In the genomic region with DNA sequence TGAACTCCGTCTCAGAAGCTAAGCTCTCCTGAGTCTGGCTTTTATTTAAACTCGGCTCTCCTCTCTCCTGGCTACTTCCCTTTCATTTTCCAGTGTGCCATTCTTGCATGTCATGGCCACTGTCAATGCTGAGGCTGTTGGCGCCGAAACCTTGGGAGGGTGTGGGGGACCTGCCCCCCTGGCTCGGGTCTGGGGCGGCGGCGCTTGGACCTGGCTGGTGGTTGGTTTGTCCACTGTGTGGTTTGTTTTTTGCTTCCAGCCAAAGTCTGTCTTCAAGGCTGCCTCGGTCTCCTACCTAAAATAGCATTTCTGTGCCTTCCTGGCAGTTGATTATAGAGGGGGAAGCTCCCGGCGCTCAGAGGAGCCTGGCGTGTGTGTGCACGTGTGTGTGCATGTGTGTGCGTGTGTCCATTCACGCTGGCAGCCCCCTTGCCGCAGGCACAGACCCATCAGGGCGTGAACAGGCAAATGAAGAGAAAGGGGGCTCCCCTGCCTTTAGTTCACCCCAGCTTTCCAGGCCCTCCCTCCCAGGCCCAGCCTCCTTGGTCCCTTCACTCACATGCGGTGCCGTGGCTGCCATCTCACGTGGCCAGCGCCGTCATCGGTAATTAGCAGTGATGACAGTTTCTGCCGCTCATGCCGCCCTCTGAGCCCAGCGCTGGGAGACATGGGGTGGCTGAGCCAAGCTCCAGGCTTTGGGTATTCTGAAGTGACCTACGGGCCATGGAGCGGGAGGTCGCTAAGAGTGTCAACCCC, we compare ENCODE assay signal across 1 cellular context.
TF ChIP-seq lines count a peak whose summit lies in the region.

No MANE protein-coding gene starts in this region.

TF ChIP-seq in K562, 482 proteins besides CTCF, POLR2A, EP300 and RAD21 (continued from another document and continues in another):
- TF ChIP-seq, protein P1, sequence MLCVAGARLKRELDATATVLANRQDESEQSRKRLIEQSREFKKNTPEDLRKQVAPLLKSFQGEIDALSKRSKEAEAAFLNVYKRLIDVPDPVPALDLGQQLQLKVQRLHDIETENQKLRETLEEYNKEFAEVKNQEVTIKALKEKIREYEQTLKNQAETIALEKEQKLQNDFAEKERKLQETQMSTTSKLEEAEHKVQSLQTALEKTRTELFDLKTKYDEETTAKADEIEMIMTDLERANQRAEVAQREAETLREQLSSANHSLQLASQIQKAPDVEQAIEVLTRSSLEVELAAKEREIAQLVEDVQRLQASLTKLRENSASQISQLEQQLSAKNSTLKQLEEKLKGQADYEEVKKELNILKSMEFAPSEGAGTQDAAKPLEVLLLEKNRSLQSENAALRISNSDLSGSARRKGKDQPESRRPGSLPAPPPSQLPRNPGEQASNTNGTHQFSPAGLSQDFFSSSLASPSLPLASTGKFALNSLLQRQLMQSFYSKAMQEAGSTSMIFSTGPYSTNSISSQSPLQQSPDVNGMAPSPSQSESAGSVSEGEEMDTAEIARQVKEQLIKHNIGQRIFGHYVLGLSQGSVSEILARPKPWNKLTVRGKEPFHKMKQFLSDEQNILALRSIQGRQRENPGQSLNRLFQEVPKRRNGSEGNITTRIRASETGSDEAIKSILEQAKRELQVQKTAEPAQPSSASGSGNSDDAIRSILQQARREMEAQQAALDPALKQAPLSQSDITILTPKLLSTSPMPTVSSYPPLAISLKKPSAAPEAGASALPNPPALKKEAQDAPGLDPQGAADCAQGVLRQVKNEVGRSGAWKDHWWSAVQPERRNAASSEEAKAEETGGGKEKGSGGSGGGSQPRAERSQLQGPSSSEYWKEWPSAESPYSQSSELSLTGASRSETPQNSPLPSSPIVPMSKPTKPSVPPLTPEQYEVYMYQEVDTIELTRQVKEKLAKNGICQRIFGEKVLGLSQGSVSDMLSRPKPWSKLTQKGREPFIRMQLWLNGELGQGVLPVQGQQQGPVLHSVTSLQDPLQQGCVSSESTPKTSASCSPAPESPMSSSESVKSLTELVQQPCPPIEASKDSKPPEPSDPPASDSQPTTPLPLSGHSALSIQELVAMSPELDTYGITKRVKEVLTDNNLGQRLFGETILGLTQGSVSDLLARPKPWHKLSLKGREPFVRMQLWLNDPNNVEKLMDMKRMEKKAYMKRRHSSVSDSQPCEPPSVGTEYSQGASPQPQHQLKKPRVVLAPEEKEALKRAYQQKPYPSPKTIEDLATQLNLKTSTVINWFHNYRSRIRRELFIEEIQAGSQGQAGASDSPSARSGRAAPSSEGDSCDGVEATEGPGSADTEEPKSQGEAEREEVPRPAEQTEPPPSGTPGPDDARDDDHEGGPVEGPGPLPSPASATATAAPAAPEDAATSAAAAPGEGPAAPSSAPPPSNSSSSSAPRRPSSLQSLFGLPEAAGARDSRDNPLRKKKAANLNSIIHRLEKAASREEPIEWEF (CRISPR knock-in tag; IDR thresholded peaks at IDR 0.05), result no peak
- TF ChIP-seq ZNF175 (CRISPR knock-in tag; IDR thresholded peaks at IDR 0.05; ENCODE audit: low read depth) (no peak), ARID2 (IDR thresholded peaks at IDR 0.05) (no peak), ETV1 (tag; conservative IDR thresholded peaks at IDR 0.05; ENCODE audit: low read depth) (no peak), POLR3A (IDR thresholded peaks at IDR 0.05; ENCODE audit: borderline replicate concordance, extremely low read depth, insufficient read depth, insufficient read length) (no peak), BRF1 (IDR thresholded peaks at IDR 0.05; ENCODE audit: borderline replicate concordance, extremely low read depth, insufficient read length) (no peak), SAP30 (IDR thresholded peaks at IDR 0.05; ENCODE audit: borderline replicate concordance, insufficient read depth, low read depth, low read length, poor library complexity, severe bottlenecking) (peak; percentile 82), PML (IDR thresholded peaks at IDR 0.05; ENCODE audit: low read length) (0 out of 2 replicates have a peak, but pooled peaks have one; percentile 11), NELFE (IDR thresholded peaks at IDR 0.05; ENCODE audit: insufficient read depth, insufficient read length) (no peak), GTF2F1 (IDR thresholded peaks at IDR 0.05; ENCODE audit: low read depth, low read length) (no peak), NR1H2 (CRISPR knock-in tag; IDR thresholded peaks at IDR 0.05) (0 out of 2 replicates have a peak, but pooled peaks have one; percentile 67), ZNF644 (tag; IDR thresholded peaks at IDR 0.05; ENCODE audit: low read depth) (no peak), ZNF133 (CRISPR knock-in tag; IDR thresholded peaks at IDR 0.05) (no peak), YY1 (IDR thresholded peaks at IDR 0.05; ENCODE audit: borderline replicate concordance in 1 of 3, control insufficient read depth in 1 of 3, extremely low read depth in 1 of 3, insufficient read depth in 3 of 3, insufficient read length in 1 of 3, insufficient replicate concordance in 2 of 3, low read depth in 1 of 3, low read length in 2 of 3) (peak in 2 of 3 experiments; percentile 33 to 83), RHOXF2B (CRISPR knock-in tag; conservative IDR thresholded peaks at IDR 0.05) (no peak), GTF2A2 (tag; IDR thresholded peaks at IDR 0.05) (no peak), C11orf30 (IDR thresholded peaks at IDR 0.05; ENCODE audit: low read depth) (no peak), ETV5 (CRISPR knock-in tag; IDR thresholded peaks at IDR 0.05; ENCODE audit: low read depth) (no peak), FOXK2 (conservative IDR thresholded peaks at IDR 0.05 in 1 of 2, IDR thresholded peaks at IDR 0.05 in 1 of 2; ENCODE audit: low read depth in 2 of 2) (peak in 1 of 2 experiments; percentile 61; a peak in 3 of 4 replicates), NFE2L1 (tag; IDR thresholded peaks at IDR 0.05; ENCODE audit: borderline replicate concordance, low read depth) (no peak), ZZZ3 (IDR thresholded peaks at IDR 0.05) (no peak), SIN3A (IDR thresholded peaks at IDR 0.05; ENCODE audit: borderline replicate concordance in 2 of 2, control insufficient read depth in 1 of 2, low read depth in 2 of 2, low read length in 2 of 2) (peak in 1 of 2 experiments; percentile 76; a peak in 2 of 4 replicates), IFI16 (CRISPR knock-in tag; IDR thresholded peaks at IDR 0.05) (no peak)
- TF ChIP-seq, protein P2, sequence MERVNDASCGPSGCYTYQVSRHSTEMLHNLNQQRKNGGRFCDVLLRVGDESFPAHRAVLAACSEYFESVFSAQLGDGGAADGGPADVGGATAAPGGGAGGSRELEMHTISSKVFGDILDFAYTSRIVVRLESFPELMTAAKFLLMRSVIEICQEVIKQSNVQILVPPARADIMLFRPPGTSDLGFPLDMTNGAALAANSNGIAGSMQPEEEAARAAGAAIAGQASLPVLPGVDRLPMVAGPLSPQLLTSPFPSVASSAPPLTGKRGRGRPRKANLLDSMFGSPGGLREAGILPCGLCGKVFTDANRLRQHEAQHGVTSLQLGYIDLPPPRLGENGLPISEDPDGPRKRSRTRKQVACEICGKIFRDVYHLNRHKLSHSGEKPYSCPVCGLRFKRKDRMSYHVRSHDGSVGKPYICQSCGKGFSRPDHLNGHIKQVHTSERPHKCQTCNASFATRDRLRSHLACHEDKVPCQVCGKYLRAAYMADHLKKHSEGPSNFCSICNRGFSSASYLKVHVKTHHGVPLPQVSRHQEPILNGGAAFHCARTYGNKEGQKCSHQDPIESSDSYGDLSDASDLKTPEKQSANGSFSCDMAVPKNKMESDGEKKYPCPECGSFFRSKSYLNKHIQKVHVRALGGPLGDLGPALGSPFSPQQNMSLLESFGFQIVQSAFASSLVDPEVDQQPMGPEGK (CRISPR knock-in tag; IDR thresholded peaks at IDR 0.05; ENCODE audit: borderline replicate concordance), result no peak
- TF ChIP-seq, protein P3, sequence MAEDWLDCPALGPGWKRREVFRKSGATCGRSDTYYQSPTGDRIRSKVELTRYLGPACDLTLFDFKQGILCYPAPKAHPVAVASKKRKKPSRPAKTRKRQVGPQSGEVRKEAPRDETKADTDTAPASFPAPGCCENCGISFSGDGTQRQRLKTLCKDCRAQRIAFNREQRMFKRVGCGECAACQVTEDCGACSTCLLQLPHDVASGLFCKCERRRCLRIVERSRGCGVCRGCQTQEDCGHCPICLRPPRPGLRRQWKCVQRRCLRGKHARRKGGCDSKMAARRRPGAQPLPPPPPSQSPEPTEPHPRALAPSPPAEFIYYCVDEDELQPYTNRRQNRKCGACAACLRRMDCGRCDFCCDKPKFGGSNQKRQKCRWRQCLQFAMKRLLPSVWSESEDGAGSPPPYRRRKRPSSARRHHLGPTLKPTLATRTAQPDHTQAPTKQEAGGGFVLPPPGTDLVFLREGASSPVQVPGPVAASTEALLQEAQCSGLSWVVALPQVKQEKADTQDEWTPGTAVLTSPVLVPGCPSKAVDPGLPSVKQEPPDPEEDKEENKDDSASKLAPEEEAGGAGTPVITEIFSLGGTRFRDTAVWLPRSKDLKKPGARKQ (CRISPR knock-in tag; IDR thresholded peaks at IDR 0.05), result no peak
- TF ChIP-seq, protein P4, sequence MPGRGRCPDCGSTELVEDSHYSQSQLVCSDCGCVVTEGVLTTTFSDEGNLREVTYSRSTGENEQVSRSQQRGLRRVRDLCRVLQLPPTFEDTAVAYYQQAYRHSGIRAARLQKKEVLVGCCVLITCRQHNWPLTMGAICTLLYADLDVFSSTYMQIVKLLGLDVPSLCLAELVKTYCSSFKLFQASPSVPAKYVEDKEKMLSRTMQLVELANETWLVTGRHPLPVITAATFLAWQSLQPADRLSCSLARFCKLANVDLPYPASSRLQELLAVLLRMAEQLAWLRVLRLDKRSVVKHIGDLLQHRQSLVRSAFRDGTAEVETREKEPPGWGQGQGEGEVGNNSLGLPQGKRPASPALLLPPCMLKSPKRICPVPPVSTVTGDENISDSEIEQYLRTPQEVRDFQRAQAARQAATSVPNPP (IDR thresholded peaks at IDR 0.05; ENCODE audit: borderline replicate concordance, insufficient read depth, insufficient read length), result no peak
- TF ChIP-seq, protein P5, sequence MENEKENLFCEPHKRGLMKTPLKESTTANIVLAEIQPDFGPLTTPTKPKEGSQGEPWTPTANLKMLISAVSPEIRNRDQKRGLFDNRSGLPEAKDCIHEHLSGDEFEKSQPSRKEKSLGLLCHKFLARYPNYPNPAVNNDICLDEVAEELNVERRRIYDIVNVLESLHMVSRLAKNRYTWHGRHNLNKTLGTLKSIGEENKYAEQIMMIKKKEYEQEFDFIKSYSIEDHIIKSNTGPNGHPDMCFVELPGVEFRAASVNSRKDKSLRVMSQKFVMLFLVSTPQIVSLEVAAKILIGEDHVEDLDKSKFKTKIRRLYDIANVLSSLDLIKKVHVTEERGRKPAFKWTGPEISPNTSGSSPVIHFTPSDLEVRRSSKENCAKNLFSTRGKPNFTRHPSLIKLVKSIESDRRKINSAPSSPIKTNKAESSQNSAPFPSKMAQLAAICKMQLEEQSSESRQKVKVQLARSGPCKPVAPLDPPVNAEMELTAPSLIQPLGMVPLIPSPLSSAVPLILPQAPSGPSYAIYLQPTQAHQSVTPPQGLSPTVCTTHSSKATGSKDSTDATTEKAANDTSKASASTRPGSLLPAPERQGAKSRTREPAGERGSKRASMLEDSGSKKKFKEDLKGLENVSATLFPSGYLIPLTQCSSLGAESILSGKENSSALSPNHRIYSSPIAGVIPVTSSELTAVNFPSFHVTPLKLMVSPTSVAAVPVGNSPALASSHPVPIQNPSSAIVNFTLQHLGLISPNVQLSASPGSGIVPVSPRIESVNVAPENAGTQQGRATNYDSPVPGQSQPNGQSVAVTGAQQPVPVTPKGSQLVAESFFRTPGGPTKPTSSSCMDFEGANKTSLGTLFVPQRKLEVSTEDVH (IDR thresholded peaks at IDR 0.05; ENCODE audit: low read depth, partially characterized antibody), result no peak
- TF ChIP-seq, protein P6, sequence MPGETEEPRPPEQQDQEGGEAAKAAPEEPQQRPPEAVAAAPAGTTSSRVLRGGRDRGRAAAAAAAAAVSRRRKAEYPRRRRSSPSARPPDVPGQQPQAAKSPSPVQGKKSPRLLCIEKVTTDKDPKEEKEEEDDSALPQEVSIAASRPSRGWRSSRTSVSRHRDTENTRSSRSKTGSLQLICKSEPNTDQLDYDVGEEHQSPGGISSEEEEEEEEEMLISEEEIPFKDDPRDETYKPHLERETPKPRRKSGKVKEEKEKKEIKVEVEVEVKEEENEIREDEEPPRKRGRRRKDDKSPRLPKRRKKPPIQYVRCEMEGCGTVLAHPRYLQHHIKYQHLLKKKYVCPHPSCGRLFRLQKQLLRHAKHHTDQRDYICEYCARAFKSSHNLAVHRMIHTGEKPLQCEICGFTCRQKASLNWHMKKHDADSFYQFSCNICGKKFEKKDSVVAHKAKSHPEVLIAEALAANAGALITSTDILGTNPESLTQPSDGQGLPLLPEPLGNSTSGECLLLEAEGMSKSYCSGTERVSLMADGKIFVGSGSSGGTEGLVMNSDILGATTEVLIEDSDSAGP (CRISPR knock-in tag; IDR thresholded peaks at IDR 0.05), result no peak
- TF ChIP-seq, protein P7, sequence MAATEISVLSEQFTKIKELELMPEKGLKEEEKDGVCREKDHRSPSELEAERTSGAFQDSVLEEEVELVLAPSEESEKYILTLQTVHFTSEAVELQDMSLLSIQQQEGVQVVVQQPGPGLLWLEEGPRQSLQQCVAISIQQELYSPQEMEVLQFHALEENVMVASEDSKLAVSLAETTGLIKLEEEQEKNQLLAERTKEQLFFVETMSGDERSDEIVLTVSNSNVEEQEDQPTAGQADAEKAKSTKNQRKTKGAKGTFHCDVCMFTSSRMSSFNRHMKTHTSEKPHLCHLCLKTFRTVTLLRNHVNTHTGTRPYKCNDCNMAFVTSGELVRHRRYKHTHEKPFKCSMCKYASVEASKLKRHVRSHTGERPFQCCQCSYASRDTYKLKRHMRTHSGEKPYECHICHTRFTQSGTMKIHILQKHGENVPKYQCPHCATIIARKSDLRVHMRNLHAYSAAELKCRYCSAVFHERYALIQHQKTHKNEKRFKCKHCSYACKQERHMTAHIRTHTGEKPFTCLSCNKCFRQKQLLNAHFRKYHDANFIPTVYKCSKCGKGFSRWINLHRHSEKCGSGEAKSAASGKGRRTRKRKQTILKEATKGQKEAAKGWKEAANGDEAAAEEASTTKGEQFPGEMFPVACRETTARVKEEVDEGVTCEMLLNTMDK (IDR thresholded peaks at IDR 0.05; ENCODE audit: borderline replicate concordance, insufficient read depth, low read depth, low read length, poor library complexity, severe bottlenecking), result no peak
